In the genomic region with DNA sequence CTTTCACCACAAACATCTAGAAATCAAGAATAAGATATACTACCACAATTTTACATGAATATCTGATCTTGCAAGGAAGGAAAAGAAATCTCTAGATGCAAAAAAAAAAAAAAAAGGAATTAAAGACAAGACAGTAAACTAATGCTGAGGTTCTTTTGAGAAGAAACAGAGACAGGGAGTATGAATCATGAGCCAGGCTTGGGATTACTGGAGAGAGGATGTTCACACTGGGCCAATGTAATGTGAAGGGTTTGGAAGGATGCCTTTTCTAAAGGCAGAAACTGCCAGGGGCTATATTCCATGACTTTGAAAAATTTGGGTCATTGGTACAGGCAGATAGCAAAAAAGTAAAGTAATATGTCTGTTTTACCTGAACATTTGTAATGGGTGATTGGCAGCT, we compare ENCODE assay signal across 19 cellular contexts.
DNase-seq lines count a peak whose midpoint lies in the region; ATAC-seq, FAIRE-seq and TF ChIP-seq lines count a peak whose summit lies in the region.
"Had no signal": no experiment of that assay in that cellular context is flagged by ENCODE, and none has a peak within 500 bp of the region (broad histone marks: within the 10 kb centered on the region; RNA-seq: fewer than 3 reads in every experiment).

No MANE protein-coding gene starts in this region.

- no peak overlapping the region for H3K27ac ChIP-seq in astrocyte (ENCODE audit: low read depth, low read length)
- H3K27ac ChIP-seq: neural progenitor cell, upper lobe of left lung had no signal

- H3K79me2 ChIP-seq in astrocyte (ENCODE audit: insufficient read depth, low read length) = no peaks in the 10 kb centered on the region

- H3K36me3 ChIP-seq in astrocyte (ENCODE audit: insufficient read depth, low read length) = no peaks in the 10 kb centered on the region
- H3K36me3 ChIP-seq: neural progenitor cell, upper lobe of left lung had no signal

- no peak overlapping the region for H3K4me2 ChIP-seq in astrocyte (ENCODE audit: low read length)
- H3K4me2 ChIP-seq: neural progenitor cell had no signal

- ATAC-seq in HG03469 (IDR thresholded peaks at IDR 0.05; ENCODE audit: unreplicated experiment) (no peak), GM18520 (IDR thresholded peaks at IDR 0.05; ENCODE audit: unreplicated experiment) (no peak)
- ATAC-seq in stimulated activated effector memory CD8-positive, alpha-beta T cell treated with anti-CD3 and anti-CD28 coated beads, Interleukin-12 subunit alpha, Interleukin-12 subunit beta, amount 100 ng/mL, for 72 hours = no peak

- H3K27ac Mint-ChIP-seq in astrocyte (ENCODE audit: unreplicated experiment) = no peak overlapping the region
- H3K27ac Mint-ChIP-seq in stimulated activated effector memory CD8-positive, alpha-beta T cell treated with anti-CD3 and anti-CD28 coated beads, Interleukin-12 subunit alpha, Interleukin-12 subunit beta, amount 100 ng/mL, for 72 hours = no peak overlapping the region
- H3K27ac Mint-ChIP-seq: CD4-positive, alpha-beta T cell; H9; neural progenitor cell; stimulated activated naive CD8-positive, alpha-beta T cell treated with anti-CD3 and anti-CD28 coated beads, Interleukin-15, Interleukin-2, amounts not matched to agents 100 ng/mL and 50 ng/mL, for 24 hours had no signal

- no peaks in the 10 kb centered on the region for H3K27me3 ChIP-seq in astrocyte (ENCODE audit: insufficient read depth, low read length)
- H3K27me3 ChIP-seq: neural progenitor cell, upper lobe of left lung had no signal

- peaks cover 2% of the 10 kb centered on the region for H3K9me3 Mint-ChIP-seq in astrocyte (ENCODE audit: unreplicated experiment)
- peaks cover 24% of the 10 kb centered on the region for H3K9me3 Mint-ChIP-seq in stimulated activated effector memory CD8-positive, alpha-beta T cell treated with anti-CD3 and anti-CD28 coated beads, Interleukin-12 subunit alpha, Interleukin-12 subunit beta, amount 100 ng/mL, for 72 hours

- no peak overlapping the region for H3K4me3 ChIP-seq in astrocyte (ENCODE audit: insufficient read depth, low read depth, low read length)
- H3K4me3 ChIP-seq: neural progenitor cell, upper lobe of left lung had no signal

- no peaks in the 10 kb centered on the region for H3K9me3 ChIP-seq in astrocyte (ENCODE audit: insufficient read depth, low read depth, low read length)
- H3K9me3 ChIP-seq: upper lobe of left lung had no signal

- no peak overlapping the region for H3K4me3 Mint-ChIP-seq in astrocyte (ENCODE audit: unreplicated experiment)
- H3K4me3 Mint-ChIP-seq in stimulated activated effector memory CD8-positive, alpha-beta T cell treated with anti-CD3 and anti-CD28 coated beads, Interleukin-12 subunit alpha, Interleukin-12 subunit beta, amount 100 ng/mL, for 72 hours = no peak overlapping the region
- H3K4me3 Mint-ChIP-seq: CD4-positive, alpha-beta T cell; H9; neural progenitor cell; stimulated activated naive CD8-positive, alpha-beta T cell treated with anti-CD3 and anti-CD28 coated beads, Interleukin-15, Interleukin-2, amounts not matched to agents 100 ng/mL and 50 ng/mL, for 24 hours had no signal

- DNase-seq in AG08395 (ENCODE audit: low spot score) (peak; percentile 58), HCEC 1CT (peak; percentile 17), astrocyte (ENCODE audit: low read depth) (no peak), hepatic stellate cell (ENCODE audit: low spot score) (peak; percentile 16), T-helper 9 cell (no peak)
- no peak for DNase-seq in stimulated activated effector memory CD8-positive, alpha-beta T cell treated with anti-CD3 and anti-CD28 coated beads, Interleukin-12 subunit alpha, Interleukin-12 subunit beta, amount 100 ng/mL, for 72 hours (ENCODE audit: low spot score in 2 of 2)
- DNase-seq: activated CD4-positive, alpha-beta T cell treated with anti-CD3 and anti-CD28 coated beads, Interleukin-2, amount 50 U/mL, for 1 hour; activated naive CD4-positive, alpha-beta T cell; CD4-positive, alpha-beta T cell; H9; NCI-H1694; NCI-H345; RPMI8226; upper lobe of left lung had no signal

- no peak overlapping the region for H2AFZ ChIP-seq in astrocyte (ENCODE audit: low read depth, low read length)
- H2AFZ ChIP-seq: neural progenitor cell had no signal

- H4K20me1 ChIP-seq in astrocyte (ENCODE audit: insufficient read depth, low read length) = no peaks in the 10 kb centered on the region

- no peak for TF ChIP-seq CTCF in astrocyte (IDR thresholded peaks at IDR 0.05; ENCODE audit: insufficient read depth, low read depth, low read length)

- H3K9ac ChIP-seq in astrocyte (ENCODE audit: low read length) = no peak overlapping the region
- H3K9ac ChIP-seq: neural progenitor cell had no signal

- no peaks in the 10 kb centered on the region for H3K4me1 Mint-ChIP-seq in astrocyte (ENCODE audit: low read depth, unreplicated experiment)
- no peaks in the 10 kb centered on the region for H3K4me1 Mint-ChIP-seq in stimulated activated effector memory CD8-positive, alpha-beta T cell treated with anti-CD3 and anti-CD28 coated beads, Interleukin-12 subunit alpha, Interleukin-12 subunit beta, amount 100 ng/mL, for 72 hours
- H3K4me1 Mint-ChIP-seq: H9, neural progenitor cell had no signal

- H3K27me3 Mint-ChIP-seq in astrocyte (ENCODE audit: low read depth, unreplicated experiment) = no peaks in the 10 kb centered on the region
- H3K27me3 Mint-ChIP-seq: CD4-positive, alpha-beta T cell; stimulated activated naive CD8-positive, alpha-beta T cell treated with anti-CD3 and anti-CD28 coated beads, Interleukin-15, Interleukin-2, amounts not matched to agents 100 ng/mL and 50 ng/mL, for 24 hours had no signal

- peak; percentile 23 for FAIRE-seq in astrocyte (lab: Jason Lieb, UNC)
- FAIRE-seq: GM12891 had no signal

- no peaks in the 10 kb centered on the region for H3K36me3 Mint-ChIP-seq in astrocyte (ENCODE audit: low read depth, unreplicated experiment)
- H3K36me3 Mint-ChIP-seq in stimulated activated effector memory CD8-positive, alpha-beta T cell treated with anti-CD3 and anti-CD28 coated beads, Interleukin-12 subunit alpha, Interleukin-12 subunit beta, amount 100 ng/mL, for 72 hours = no peaks in the 10 kb centered on the region
- H3K36me3 Mint-ChIP-seq: neural progenitor cell had no signal

- no peaks in the 10 kb centered on the region for H3K4me1 ChIP-seq in astrocyte (ENCODE audit: insufficient read depth, low read length)
- H3K4me1 ChIP-seq: neural progenitor cell, upper lobe of left lung had no signal

Comparison
In these comparisons a context has a peak if more than half of its experiments do, and no peak if none do; other contexts are left out.
1. DNase-seq: peak in AG08395 (single experiment), HCEC 1CT (single experiment) and hepatic stellate cell (single experiment); none in astrocyte (single experiment), T-helper 9 cell (single experiment) and stimulated activated effector memory CD8-positive, alpha-beta T cell treated with anti-CD3 and anti-CD28 coated beads, Interleukin-12 subunit alpha, Interleukin-12 subunit beta, amount 100 ng/mL, for 72 hours (0 of 2).